8 cellular contexts compared by ENCODE assay signal in the genomic region with DNA sequence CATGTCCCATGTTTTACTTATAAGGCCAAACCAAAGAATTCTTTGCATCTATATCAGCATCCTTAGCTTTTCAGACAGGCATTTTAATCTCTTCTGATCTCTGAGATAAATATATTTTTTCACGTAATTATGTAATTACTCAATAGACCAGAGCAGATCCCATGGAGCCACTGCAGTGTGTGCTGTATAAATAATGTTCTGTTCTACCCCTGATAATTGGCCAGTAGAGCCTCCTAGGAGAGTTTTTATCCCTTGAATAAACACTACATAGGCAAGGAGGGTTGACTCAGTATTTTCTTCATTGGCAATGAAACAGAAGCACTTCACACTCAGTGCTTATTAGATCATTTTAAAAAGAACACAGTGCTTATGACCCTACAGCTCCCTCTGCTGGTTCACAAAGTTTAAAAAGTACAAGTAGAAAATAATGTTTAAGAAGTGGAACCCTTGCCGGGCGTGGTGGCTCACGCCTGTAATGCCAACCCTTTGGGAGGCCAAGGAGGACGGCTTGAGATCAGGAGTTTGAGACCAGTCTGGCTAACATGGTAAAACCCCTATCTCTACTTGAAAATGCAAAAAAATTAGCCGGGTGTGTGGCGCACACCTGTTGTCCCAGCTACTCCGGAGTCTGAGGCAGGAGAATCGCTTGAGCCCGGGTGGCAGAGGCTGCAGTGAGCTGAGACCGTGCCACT.
DNase-seq lines count a peak whose midpoint lies in the region; ATAC-seq and TF ChIP-seq lines count a peak whose summit lies in the region.

No MANE protein-coding gene starts in this region.

- H3F3A ChIP-seq in neural progenitor cell (ENCODE audit: low read depth), result no peaks in the 10 kb centered on the region

- ATAC-seq in HG02678 (IDR thresholded peaks at IDR 0.05; ENCODE audit: unreplicated experiment) (peak; percentile 64), SK-N-SH treated with all-trans-retinoic acid at 6 μM for 48 hours (peak; percentile 88)

- no peak overlapping the region for H3K4me3 Mint-ChIP-seq in neural progenitor cell
- H3K4me3 Mint-ChIP-seq in activated T-helper 1 cell treated with anti-CD3 and anti-CD28 coated beads, Interleukin-12 subunit alpha, Interleukin-12 subunit beta, Interleukin-2, Interleukin-4 antibody, amounts not matched to agents 30 ng/mL and 10 ng/mL and 1 ng/mL, durations not matched to agents 14 hours and 24 hours and 36 hours, result no peak overlapping the region

- no peaks in the 10 kb centered on the region for H3K36me3 Mint-ChIP-seq in neural progenitor cell
- no peaks in the 10 kb centered on the region for H3K36me3 Mint-ChIP-seq in activated T-helper 1 cell treated with anti-CD3 and anti-CD28 coated beads, Interleukin-12 subunit alpha, Interleukin-12 subunit beta, Interleukin-2, Interleukin-4 antibody, amounts not matched to agents 30 ng/mL and 10 ng/mL and 1 ng/mL, durations not matched to agents 14 hours and 24 hours and 36 hours (ENCODE audit: low read depth)

- no peaks in the 10 kb centered on the region for H3K9me3 Mint-ChIP-seq in neural progenitor cell
- no peaks in the 10 kb centered on the region for H3K9me3 Mint-ChIP-seq in activated T-helper 1 cell treated with anti-CD3 and anti-CD28 coated beads, Interleukin-12 subunit alpha, Interleukin-12 subunit beta, Interleukin-2, Interleukin-4 antibody, amounts not matched to agents 30 ng/mL and 10 ng/mL and 1 ng/mL, durations not matched to agents 14 hours and 24 hours and 36 hours

- H3K4me3 ChIP-seq in fibroblast of mammary gland (ENCODE audit: control insufficient read depth, low read depth, low read length) (no peak overlapping the region), neural progenitor cell (no peak overlapping the region)

- H3K27ac Mint-ChIP-seq in neural progenitor cell, result no peak overlapping the region
- no peak overlapping the region for H3K27ac Mint-ChIP-seq in activated T-helper 1 cell treated with anti-CD3 and anti-CD28 coated beads, Interleukin-12 subunit alpha, Interleukin-12 subunit beta, Interleukin-2, Interleukin-4 antibody, amounts not matched to agents 30 ng/mL and 10 ng/mL and 1 ng/mL, durations not matched to agents 14 hours and 24 hours and 36 hours

- no peak overlapping the region for H3K27ac ChIP-seq in neural progenitor cell

- no peak overlapping the region for H3K4me2 ChIP-seq in neural progenitor cell

- no peaks in the 10 kb centered on the region for H3K9me3 ChIP-seq in neural progenitor cell (ENCODE audit: low read depth)

- peaks cover 5% of the 10 kb centered on the region for H3K4me1 Mint-ChIP-seq in neural progenitor cell
- no peaks in the 10 kb centered on the region for H3K4me1 Mint-ChIP-seq in activated T-helper 1 cell treated with anti-CD3 and anti-CD28 coated beads, Interleukin-12 subunit alpha, Interleukin-12 subunit beta, Interleukin-2, Interleukin-4 antibody, amounts not matched to agents 30 ng/mL and 10 ng/mL and 1 ng/mL, durations not matched to agents 14 hours and 24 hours and 36 hours (ENCODE audit: low read depth)

- H2AFZ ChIP-seq in neural progenitor cell (replicated peaks), result peak overlapping the region; percentile 59

- no peaks in the 10 kb centered on the region for H3K4me1 ChIP-seq in neural progenitor cell

- H3K27me3 Mint-ChIP-seq in neural progenitor cell (ENCODE audit: insufficient read depth, low read depth), result no peaks in the 10 kb centered on the region
- H3K27me3 Mint-ChIP-seq in activated T-helper 1 cell treated with anti-CD3 and anti-CD28 coated beads, Interleukin-12 subunit alpha, Interleukin-12 subunit beta, Interleukin-2, Interleukin-4 antibody, amounts not matched to agents 30 ng/mL and 10 ng/mL and 1 ng/mL, durations not matched to agents 14 hours and 24 hours and 36 hours (ENCODE audit: insufficient read depth), result peaks cover 4% of the 10 kb centered on the region

- DNase-seq in stimulated activated CD4-positive, alpha-beta T cell treated with anti-CD3 and anti-CD28 coated beads, Interleukin-4, amount 100 ng/mL, for 24 hours, result peak; percentile 20
- DNase-seq in stimulated activated CD4-positive, alpha-beta T cell treated with anti-CD3 and anti-CD28 coated beads, Interleukin-12 subunit alpha, Interleukin-12 subunit beta, amount 100 ng/mL, for 4 hours, result no peak
- DNase-seq in NCI-H1436 treated with DMSO at 0.1 percent for 48 hours (lab: John Stamatoyannopoulos, UW), result peak; percentile 99
- DNase-seq in fibroblast of mammary gland (ENCODE audit: low read depth), result peak; percentile 92
- DNase-seq in neural progenitor cell (ENCODE audit: low spot score), result peak; percentile 75
- DNase-seq in activated T-helper 1 cell treated with anti-CD3 and anti-CD28 coated beads, Interleukin-12 subunit alpha, Interleukin-12 subunit beta, Interleukin-2, Interleukin-4 antibody, amounts not matched to agents 30 ng/mL and 10 ng/mL and 1 ng/mL, durations not matched to agents 14 hours and 24 hours and 36 hours (ENCODE audit: low spot score), result no peak

- no peak overlapping the region for H3K9ac ChIP-seq in neural progenitor cell

- TF ChIP-seq CTCF in fibroblast of mammary gland (conservative IDR thresholded peaks at IDR 0.05; ENCODE audit: control insufficient read depth, insufficient read depth, low read depth, low read length) (peak; percentile 73), neural progenitor cell (IDR thresholded peaks at IDR 0.05) (peak; percentile 78)

- intact Hi-C loops in activated T-helper 1 cell treated with anti-CD3 and anti-CD28 coated beads, Interleukin-12 subunit alpha, Interleukin-12 subunit beta, Interleukin-2, Interleukin-4 antibody, amounts not matched to agents 30 ng/mL and 10 ng/mL and 1 ng/mL, durations not matched to agents 14 hours and 24 hours and 36 hours (cut with micrococcal nuclease), result loop anchor here (1.0 to 5.0 kb wide), 3 partner anchors 335 to 1950 kb away; no protein-coding TSS in a partner anchor

- H3K79me2 ChIP-seq in neural progenitor cell (ENCODE audit: low read depth), result no peaks in the 10 kb centered on the region

- H3K36me3 ChIP-seq in neural progenitor cell, result no peaks in the 10 kb centered on the region

- H3K27me3 ChIP-seq in neural progenitor cell, result no peaks in the 10 kb centered on the region

- no peaks in the 10 kb centered on the region for H4K20me1 ChIP-seq in neural progenitor cell (ENCODE audit: low read depth)

TF ChIP-seq in SK-N-SH treated with all-trans-retinoic acid at 6 μM for 48 hours, 23 proteins besides CTCF, POLR2A, EP300 and RAD21 (continues in another document):
- no peak for TF ChIP-seq CSDC2 (CRISPR knock-in tag; IDR thresholded peaks at IDR 0.05)
- peak; percentile 69; the same call in 1 of the 2 replicates for TF ChIP-seq PATZ1 (CRISPR knock-in tag; IDR thresholded peaks at IDR 0.05; ENCODE audit: borderline replicate concordance)
- TF ChIP-seq RARB (CRISPR knock-in tag; IDR thresholded peaks at IDR 0.05), result no peak
- TF ChIP-seq TCF4 (CRISPR knock-in tag; IDR thresholded peaks at IDR 0.05; ENCODE audit: borderline replicate concordance), result peak; percentile 71
- TF ChIP-seq ZFP30 (CRISPR knock-in tag; IDR thresholded peaks at IDR 0.05), result no peak
- TF ChIP-seq TOX (CRISPR knock-in tag; IDR thresholded peaks at IDR 0.05; ENCODE audit: borderline replicate concordance), result no peak
- TF ChIP-seq GLIS3 (CRISPR knock-in tag; IDR thresholded peaks at IDR 0.05), result no peak
- TF ChIP-seq SNAI2 (CRISPR knock-in tag; IDR thresholded peaks at IDR 0.05), result peak; percentile 79; the same call in 1 of the 2 replicates
- TF ChIP-seq, protein P1, sequence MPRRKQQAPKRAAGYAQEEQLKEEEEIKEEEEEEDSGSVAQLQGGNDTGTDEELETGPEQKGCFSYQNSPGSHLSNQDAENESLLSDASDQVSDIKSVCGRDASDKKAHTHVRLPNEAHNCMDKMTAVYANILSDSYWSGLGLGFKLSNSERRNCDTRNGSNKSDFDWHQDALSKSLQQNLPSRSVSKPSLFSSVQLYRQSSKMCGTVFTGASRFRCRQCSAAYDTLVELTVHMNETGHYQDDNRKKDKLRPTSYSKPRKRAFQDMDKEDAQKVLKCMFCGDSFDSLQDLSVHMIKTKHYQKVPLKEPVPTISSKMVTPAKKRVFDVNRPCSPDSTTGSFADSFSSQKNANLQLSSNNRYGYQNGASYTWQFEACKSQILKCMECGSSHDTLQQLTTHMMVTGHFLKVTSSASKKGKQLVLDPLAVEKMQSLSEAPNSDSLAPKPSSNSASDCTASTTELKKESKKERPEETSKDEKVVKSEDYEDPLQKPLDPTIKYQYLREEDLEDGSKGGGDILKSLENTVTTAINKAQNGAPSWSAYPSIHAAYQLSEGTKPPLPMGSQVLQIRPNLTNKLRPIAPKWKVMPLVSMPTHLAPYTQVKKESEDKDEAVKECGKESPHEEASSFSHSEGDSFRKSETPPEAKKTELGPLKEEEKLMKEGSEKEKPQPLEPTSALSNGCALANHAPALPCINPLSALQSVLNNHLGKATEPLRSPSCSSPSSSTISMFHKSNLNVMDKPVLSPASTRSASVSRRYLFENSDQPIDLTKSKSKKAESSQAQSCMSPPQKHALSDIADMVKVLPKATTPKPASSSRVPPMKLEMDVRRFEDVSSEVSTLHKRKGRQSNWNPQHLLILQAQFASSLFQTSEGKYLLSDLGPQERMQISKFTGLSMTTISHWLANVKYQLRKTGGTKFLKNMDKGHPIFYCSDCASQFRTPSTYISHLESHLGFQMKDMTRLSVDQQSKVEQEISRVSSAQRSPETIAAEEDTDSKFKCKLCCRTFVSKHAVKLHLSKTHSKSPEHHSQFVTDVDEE (CRISPR knock-in tag; IDR thresholded peaks at IDR 0.05), result peak; percentile 16; the same call in 1 of the 2 replicates
- TF ChIP-seq ARNTL (CRISPR knock-in tag; IDR thresholded peaks at IDR 0.05; ENCODE audit: borderline replicate concordance, low read depth), result no peak
- TF ChIP-seq ISL1 (CRISPR knock-in tag; IDR thresholded peaks at IDR 0.05), result peak; percentile 96
- 0 out of 2 replicates have a peak, but pooled peaks have one; percentile 58 for TF ChIP-seq ZC3H10 (CRISPR knock-in tag; IDR thresholded peaks at IDR 0.05)

Comparison
In these comparisons a context has a peak if more than half of its experiments do, and no peak if none do; other contexts are left out.
1. DNase-seq: peak in stimulated activated CD4-positive, alpha-beta T cell treated with anti-CD3 and anti-CD28 coated beads, Interleukin-4, amount 100 ng/mL, for 24 hours (single experiment), NCI-H1436 treated with DMSO at 0.1 percent for 48 hours (single experiment), fibroblast of mammary gland (single experiment) and neural progenitor cell (single experiment); none in stimulated activated CD4-positive, alpha-beta T cell treated with anti-CD3 and anti-CD28 coated beads, Interleukin-12 subunit alpha, Interleukin-12 subunit beta, amount 100 ng/mL, for 4 hours (single experiment) and activated T-helper 1 cell treated with anti-CD3 and anti-CD28 coated beads, Interleukin-12 subunit alpha, Interleukin-12 subunit beta, Interleukin-2, Interleukin-4 antibody, amounts not matched to agents 30 ng/mL and 10 ng/mL and 1 ng/mL, durations not matched to agents 14 hours and 24 hours and 36 hours (single experiment).